In genomic region chr1:29324771-29325351, GRCh38 we compare ENCODE assay signal across 16 cellular contexts.
DNase-seq lines count a peak whose midpoint lies in the region; ATAC-seq and TF ChIP-seq lines count a peak whose summit lies in the region.
"Had no signal": no experiment of that assay in that cellular context is flagged by ENCODE, and none has a peak within 500 bp of the region (broad histone marks: within the 10 kb centered on the region; RNA-seq: fewer than 3 reads in every experiment).

No MANE protein-coding gene starts in this region.

- intact Hi-C loops in colonic mucosa (cut with DNase I) = no loop called here
- intact Hi-C loops in psoas muscle (cut with DNase I) = no loop called here

- H3K9me3 ChIP-seq in HUES6 (ENCODE audit: control insufficient read depth, insufficient read depth, low read depth, low read length) = no peaks in the 10 kb centered on the region
- H3K9me3 ChIP-seq in colonic mucosa = no peaks in the 10 kb centered on the region
- no peaks in the 10 kb centered on the region for H3K9me3 ChIP-seq in psoas muscle
- H3K9me3 ChIP-seq: uterus had no signal

- no peaks in the 10 kb centered on the region for H3K9me3 Mint-ChIP-seq in activated T-cell treated with anti-CD3 and anti-CD28 coated beads, Interleukin-2, amount 50 U/mL, for 4 hours
- H3K9me3 Mint-ChIP-seq: activated naive CD8-positive, alpha-beta T cell treated with anti-CD3 and anti-CD28 coated beads, Interleukin-2, amount 10 ng/mL, durations not matched to agents 7 days and 5 days; stimulated activated memory B cell treated with anti-CD40 and anti-IgM and Interleukin-4, amounts not matched to agents 10 μg/mL and 1 μg/mL and 100 μg/mL, for 72 hours had no signal

- H3K27ac ChIP-seq in HUES6 (ENCODE audit: low read depth, low read length) = peak overlapping the region; percentile 63; the same call in 1 of the 2 replicates
- H3K27ac ChIP-seq in colonic mucosa = no peak overlapping the region
- H3K27ac ChIP-seq in psoas muscle = no peak overlapping the region
- H3K27ac ChIP-seq: uterus had no signal

- H3K27me3 Mint-ChIP-seq in activated T-cell treated with anti-CD3 and anti-CD28 coated beads, Interleukin-2, amount 50 U/mL, for 4 hours (ENCODE audit: low read depth) = peaks cover 1% of the 10 kb centered on the region
- H3K27me3 Mint-ChIP-seq: activated naive CD8-positive, alpha-beta T cell treated with anti-CD3 and anti-CD28 coated beads, Interleukin-2, amount 10 ng/mL, durations not matched to agents 7 days and 5 days had no signal

- H3K4me1 Mint-ChIP-seq in activated T-cell treated with anti-CD3 and anti-CD28 coated beads, Interleukin-2, amount 50 U/mL, for 4 hours (ENCODE audit: low read depth) = no peaks in the 10 kb centered on the region
- H3K4me1 Mint-ChIP-seq: activated naive CD8-positive, alpha-beta T cell treated with anti-CD3 and anti-CD28 coated beads, Interleukin-2, amount 10 ng/mL, durations not matched to agents 7 days and 5 days had no signal

- WGBS in psoas muscle, 3 donors = 74 to 82% (median 80%) methylated on average over 19 of the region's 19 CpGs

- H3K4me3 Mint-ChIP-seq in activated T-cell treated with anti-CD3 and anti-CD28 coated beads, Interleukin-2, amount 50 U/mL, for 4 hours = no peak overlapping the region
- H3K4me3 Mint-ChIP-seq: activated naive CD8-positive, alpha-beta T cell treated with anti-CD3 and anti-CD28 coated beads, Interleukin-2, amount 10 ng/mL, durations not matched to agents 7 days and 5 days; stimulated activated memory B cell treated with anti-CD40 and anti-IgM and Interleukin-4, amounts not matched to agents 10 μg/mL and 1 μg/mL and 100 μg/mL, for 72 hours had no signal

- H3K36me3 ChIP-seq in HUES6 (ENCODE audit: control insufficient read depth, insufficient read depth, low read length) (peaks cover 19% of the 10 kb centered on the region; the same call in 1 of the 2 replicates), colonic mucosa (no peaks in the 10 kb centered on the region), psoas muscle (ENCODE audit: insufficient read depth in 1 of 2, low read depth in 1 of 2) (peaks cover 0 to 22% of the 10 kb centered on the region in 2 donors)
- H3K36me3 ChIP-seq: uterus had no signal

- DNase-seq in Caki2 (ENCODE audit: low read depth) (peak; percentile 20), colonic mucosa (peak; percentile 45), left kidney (ENCODE audit: low read depth, low spot score) (peak; percentile 95), NCI-H510A treated with DMSO at 0.1 percent for 48 hours (lab: John Stamatoyannopoulos, UW) (no peak), psoas muscle (no peak)
- DNase-seq in activated T-cell treated with anti-CD3 and anti-CD28 coated beads, Interleukin-2, amount 50 U/mL, for 4 hours = no peak
- DNase-seq: activated CD4-positive, CD25-positive, alpha-beta regulatory T cell treated with anti-CD3 and anti-CD28 coated beads, Interleukin-2, amount 50 U/mL, for 72 hours; activated naive CD8-positive, alpha-beta T cell treated with anti-CD3 and anti-CD28 coated beads, Interleukin-2, amount 10 ng/mL, durations not matched to agents 7 days and 5 days; Kasumi-1; NCI-H1930; retina; stimulated activated CD4-positive, alpha-beta T cell treated with anti-CD3 and anti-CD28 coated beads, Interleukin-4, amount 100 ng/mL, for 4 hours; uterus had no signal

- H3K27me3 ChIP-seq in HUES6 (ENCODE audit: control insufficient read depth, insufficient read depth, low read length) (no peaks in the 10 kb centered on the region), colonic mucosa (no peaks in the 10 kb centered on the region), psoas muscle (ENCODE audit: insufficient read depth in 3 of 3, low read length in 2 of 3) (no peaks in the 10 kb centered on the region)
- H3K27me3 ChIP-seq: uterus had no signal

- in situ Hi-C loops in Caki2 (cut with HindIII; ENCODE audit: low pct_unique_long_range_greater_than_20kb, low sequenced_read_pairs) = no loop called here

- H3K36me3 Mint-ChIP-seq in activated T-cell treated with anti-CD3 and anti-CD28 coated beads, Interleukin-2, amount 50 U/mL, for 4 hours (ENCODE audit: insufficient read depth) = no peaks in the 10 kb centered on the region
- H3K36me3 Mint-ChIP-seq: activated naive CD8-positive, alpha-beta T cell treated with anti-CD3 and anti-CD28 coated beads, Interleukin-2, amount 10 ng/mL, durations not matched to agents 7 days and 5 days; stimulated activated memory B cell treated with anti-CD40 and anti-IgM and Interleukin-4, amounts not matched to agents 10 μg/mL and 1 μg/mL and 100 μg/mL, for 72 hours had no signal

- no peak for TF ChIP-seq CTCF in colonic mucosa (IDR thresholded peaks at IDR 0.05)
- no peak for TF ChIP-seq CTCF in psoas muscle (IDR thresholded peaks at IDR 0.05)

- H3K4me3 ChIP-seq in HUES6 (ENCODE audit: low read depth, low read length) (peak overlapping the region; percentile 54), colonic mucosa (no peak overlapping the region), psoas muscle (no peak overlapping the region)
- H3K4me3 ChIP-seq: uterus had no signal

- H3K9ac ChIP-seq in HUES6 (ENCODE audit: low read length) (peak overlapping the region; percentile 56), colonic mucosa (ENCODE audit: low read depth in 2 of 2, low read length in 2 of 2) (no peak overlapping the region)

- H3K4me1 ChIP-seq in HUES6 (ENCODE audit: control insufficient read depth, insufficient read depth, low read length) (peaks cover 12% of the 10 kb centered on the region), colonic mucosa (no peaks in the 10 kb centered on the region), psoas muscle (no peaks in the 10 kb centered on the region)
- H3K4me1 ChIP-seq: uterus had no signal

- ATAC-seq in activated T-cell treated with anti-CD3 and anti-CD28 coated beads, Interleukin-2, amount 50 U/mL, for 4 hours = no peak
- ATAC-seq in psoas muscle (no peak), GM21619 (IDR thresholded peaks at IDR 0.05; ENCODE audit: unreplicated experiment) (no peak)
- ATAC-seq: stimulated activated memory B cell treated with anti-CD40 and anti-IgM and Interleukin-4, amounts not matched to agents 10 μg/mL and 1 μg/mL and 100 μg/mL, for 72 hours had no signal

Comparison
In these comparisons a context has a peak if more than half of its experiments do, and no peak if none do; other contexts are left out.
1. DNase-seq: peak in Caki2 (single experiment), colonic mucosa (single experiment) and left kidney (single experiment); none in NCI-H510A treated with DMSO at 0.1 percent for 48 hours (single experiment), activated T-cell treated with anti-CD3 and anti-CD28 coated beads, Interleukin-2, amount 50 U/mL, for 4 hours (single experiment) and psoas muscle (0 of 2).